8 cellular contexts compared by ENCODE assay signal in the genomic region with DNA sequence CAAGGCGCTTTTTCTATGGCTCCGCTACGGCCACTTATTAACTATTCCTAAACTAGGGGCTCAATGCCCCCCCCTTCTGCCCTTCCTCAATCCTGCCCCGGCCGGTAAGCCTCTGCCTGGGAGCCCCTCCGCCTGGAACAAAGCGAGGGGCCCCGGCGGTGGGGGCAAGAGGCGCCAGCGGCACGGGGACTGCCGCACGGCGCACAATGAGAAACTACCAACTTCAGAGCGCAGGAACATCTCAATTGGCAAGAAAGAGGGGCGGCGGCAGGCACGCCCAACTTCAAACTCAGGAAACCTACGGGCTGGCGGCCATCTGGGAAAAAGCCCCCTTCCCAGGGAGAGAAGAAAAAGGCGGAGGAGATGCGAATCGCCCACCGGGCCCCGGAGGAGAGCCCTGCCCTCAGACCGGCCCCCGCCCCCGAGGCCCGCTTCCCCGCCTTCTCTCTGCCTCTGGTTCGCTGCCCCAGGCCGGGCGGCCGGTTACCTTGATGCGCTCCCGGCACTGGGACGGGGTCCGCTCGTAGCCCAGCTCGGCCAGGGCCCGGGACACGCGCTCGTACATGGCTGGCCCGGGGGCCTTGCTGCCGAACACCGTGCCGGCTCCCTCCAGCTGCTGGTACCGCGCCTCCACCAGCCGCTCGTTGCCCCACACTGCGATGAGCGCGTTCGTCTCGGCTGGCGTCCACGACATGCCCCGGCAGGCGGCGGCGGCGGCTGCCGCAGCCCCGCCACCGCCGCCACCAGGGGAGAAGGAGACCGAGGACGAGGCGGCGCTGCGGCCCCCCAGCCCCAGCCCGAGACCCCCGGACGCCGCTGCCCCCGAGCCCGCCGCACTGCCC. TPM values are rescaled to one million over a fixed set of nuclear protein-coding genes. Genes with fewer than 3 reads are reported as not detected.
DNase-seq lines count a peak whose midpoint lies in the region; ATAC-seq and TF ChIP-seq lines count a peak whose summit lies in the region.

No MANE protein-coding gene starts in this region.

- no peaks in the 10 kb centered on the region for H4K20me1 ChIP-seq in KMS-11 (ENCODE audit: insufficient read depth)

- peak overlapping the region; percentile 97 for H3K4me2 ChIP-seq in KMS-11

- peak overlapping the region; percentile 87 for H2AFZ ChIP-seq in KMS-11 (ENCODE audit: low read depth)

- ATAC-seq in GM21529 (IDR thresholded peaks at IDR 0.05; ENCODE audit: unreplicated experiment) (peak; percentile 41), lower lobe of right lung (peak; percentile 58 to 60)

- H3K27ac Mint-ChIP-seq in dendritic cell treated with granulocyte-macrophage colony-stimulating factor and Interleukin-4, amounts not matched to agents 40 ng/mL and 50 ng/mL, for 4 days: peak overlapping the region; percentile 94

- peak overlapping the region; percentile 73 for H3K9ac ChIP-seq in KMS-11

- H3K4me1 ChIP-seq in KMS-11 (ENCODE audit: low read depth, poor library complexity, severe bottlenecking): peaks cover 23% of the 10 kb centered on the region
- peaks cover 36% of the 10 kb centered on the region for H3K4me1 ChIP-seq in lower lobe of right lung

- H3K79me2 ChIP-seq in KMS-11 (ENCODE audit: insufficient read depth, low read depth): peaks cover 30% of the 10 kb centered on the region

- H3K4me3 ChIP-seq in KMS-11 (IDR thresholded peaks at IDR 0.05; ENCODE audit: insufficient read depth, low read depth, low read length) (no peak overlapping the region), lower lobe of right lung (peak overlapping the region; percentile 84)

- TF ChIP-seq CTCF in KMS-11 (conservative IDR thresholded peaks at IDR 0.05; ENCODE audit: low read depth, low read length): no peak
- TF ChIP-seq CTCF in lower lobe of right lung (IDR thresholded peaks at IDR 0.05): no peak

- peak overlapping the region; percentile 93 for H3K4me3 Mint-ChIP-seq in dendritic cell treated with granulocyte-macrophage colony-stimulating factor and Interleukin-4, amounts not matched to agents 40 ng/mL and 50 ng/mL, for 4 days

- peak overlapping the region; percentile 59 for H3K27ac ChIP-seq in KMS-11
- peak overlapping the region; percentile 100 for H3K27ac ChIP-seq in lower lobe of right lung

- DNase-seq in ELF-1 (ENCODE audit: low read depth, low spot score) (peak; percentile 67), lower lobe of right lung (peak; percentile 63), OCI-M2 (lab: John Stamatoyannopoulos, UW; ENCODE audit: unreplicated experiment) (no peak)
- peak; percentile 35 for DNase-seq in activated CD4-positive, alpha-beta T cell treated with anti-CD3 and anti-CD28 coated beads for 4 hours
- DNase-seq in stimulated activated CD8-positive, alpha-beta memory T cell treated with anti-CD3 and anti-CD28 coated beads, Interleukin-15, amount 100 ng/mL, for 24 hours (ENCODE audit: low read depth): peak; percentile 15

- H3K27me3 Mint-ChIP-seq in dendritic cell treated with granulocyte-macrophage colony-stimulating factor and Interleukin-4, amounts not matched to agents 40 ng/mL and 50 ng/mL, for 4 days: peaks cover 24% of the 10 kb centered on the region

- H3K9me3 ChIP-seq in lower lobe of right lung: no peaks in the 10 kb centered on the region

- peaks cover 16% of the 10 kb centered on the region for H3K4me1 Mint-ChIP-seq in dendritic cell treated with granulocyte-macrophage colony-stimulating factor and Interleukin-4, amounts not matched to agents 40 ng/mL and 50 ng/mL, for 4 days (ENCODE audit: low read depth)

- H3K36me3 ChIP-seq in KMS-11 (ENCODE audit: insufficient read depth) (no peaks in the 10 kb centered on the region), lower lobe of right lung (no peaks in the 10 kb centered on the region)

- H3K27me3 ChIP-seq in KMS-11 (ENCODE audit: insufficient read depth, low read depth): no peaks in the 10 kb centered on the region
- no peaks in the 10 kb centered on the region for H3K27me3 ChIP-seq in lower lobe of right lung (ENCODE audit: low read depth)

- peaks cover 13% of the 10 kb centered on the region for H3K36me3 Mint-ChIP-seq in dendritic cell treated with granulocyte-macrophage colony-stimulating factor and Interleukin-4, amounts not matched to agents 40 ng/mL and 50 ng/mL, for 4 days (ENCODE audit: low read depth)

- H3K9me3 Mint-ChIP-seq in dendritic cell treated with granulocyte-macrophage colony-stimulating factor and Interleukin-4, amounts not matched to agents 40 ng/mL and 50 ng/mL, for 4 days: no peaks in the 10 kb centered on the region

- intact Hi-C loops in dendritic cell treated with granulocyte-macrophage colony-stimulating factor and Interleukin-4, amounts not matched to agents 40 ng/mL and 50 ng/mL, for 4 days (cut with micrococcal nuclease): loop anchor here (1.0 to 5.0 kb wide), 2 partner anchors 37 to 126 kb away; a partner anchor contains a TSS
- intact Hi-C loops in lower lobe of right lung (cut with DNase I): no loop called here

RNA-seq across cellular contexts. Expression of a gene that starts 0.6 kb away (rescaled TPM):
- 15.4 TPM for total RNA-seq in lower lobe of right lung

RNA-seq across cellular contexts. Expression of a gene that starts 37.5 kb away (rescaled TPM):
- 131 TPM for total RNA-seq in lower lobe of right lung

RNA-seq across cellular contexts. Expression of a gene that starts 47.5 kb away (rescaled TPM):
- 30.5 TPM for total RNA-seq in lower lobe of right lung

RNA-seq across cellular contexts. Expression of a gene that starts 59.9 kb away (rescaled TPM):
- 99.1 TPM for total RNA-seq in lower lobe of right lung
